In genomic region chr17:40021471-40021961, GRCh38 we compare ENCODE assay signal across 1 cellular context.
TF ChIP-seq lines count a peak whose summit lies in the region.

No MANE protein-coding gene starts in this region.

TF ChIP-seq in HCT116, 20 proteins besides CTCF, POLR2A, EP300 and RAD21 (continued from another document):
- no peak for TF ChIP-seq TCF7L2 (IDR thresholded peaks at IDR 0.05; ENCODE audit: borderline replicate concordance, extremely low read depth, insufficient read depth, insufficient read length)
- TF ChIP-seq, protein P1, sequence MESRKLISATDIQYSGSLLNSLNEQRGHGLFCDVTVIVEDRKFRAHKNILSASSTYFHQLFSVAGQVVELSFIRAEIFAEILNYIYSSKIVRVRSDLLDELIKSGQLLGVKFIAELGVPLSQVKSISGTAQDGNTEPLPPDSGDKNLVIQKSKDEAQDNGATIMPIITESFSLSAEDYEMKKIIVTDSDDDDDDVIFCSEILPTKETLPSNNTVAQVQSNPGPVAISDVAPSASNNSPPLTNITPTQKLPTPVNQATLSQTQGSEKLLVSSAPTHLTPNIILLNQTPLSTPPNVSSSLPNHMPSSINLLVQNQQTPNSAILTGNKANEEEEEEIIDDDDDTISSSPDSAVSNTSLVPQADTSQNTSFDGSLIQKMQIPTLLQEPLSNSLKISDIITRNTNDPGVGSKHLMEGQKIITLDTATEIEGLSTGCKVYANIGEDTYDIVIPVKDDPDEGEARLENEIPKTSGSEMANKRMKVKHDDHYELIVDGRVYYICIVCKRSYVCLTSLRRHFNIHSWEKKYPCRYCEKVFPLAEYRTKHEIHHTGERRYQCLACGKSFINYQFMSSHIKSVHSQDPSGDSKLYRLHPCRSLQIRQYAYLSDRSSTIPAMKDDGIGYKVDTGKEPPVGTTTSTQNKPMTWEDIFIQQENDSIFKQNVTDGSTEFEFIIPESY (IDR thresholded peaks at IDR 0.05; ENCODE audit: extremely low read depth, insufficient replicate concordance, low read length) = no peak
TF ChIP-seq in HCT116: peak in this region for 0.
